ENCODE assay signal across 12 cellular contexts in genomic region chr3:72329354-72329753, GRCh38.
A peak's percentile ranks its signal among the peaks of the same experiment; 100 is the strongest.
DNase-seq lines count a peak whose midpoint lies in the region; TF ChIP-seq lines count a peak whose summit lies in the region.
"Had no signal": no experiment of that assay in that cellular context is flagged by ENCODE, and none has a peak within 500 bp of the region (broad histone marks: within the 10 kb centered on the region; RNA-seq: fewer than 3 reads in every experiment).

No MANE protein-coding gene starts in this region.

- H3K4me3 ChIP-seq in thyroid gland (replicated peaks in 1 of 3): no peak overlapping the region

- H3K27me3 Mint-ChIP-seq in HFFc6 (ENCODE audit: insufficient read depth): peaks cover 17% of the 10 kb centered on the region
- peaks cover 19% of the 10 kb centered on the region for H3K27me3 Mint-ChIP-seq in type B pancreatic cell

- no peaks in the 10 kb centered on the region for H3K36me3 ChIP-seq in thyroid gland

- H3K36me3 Mint-ChIP-seq in HFFc6 (ENCODE audit: low read depth) (no peaks in the 10 kb centered on the region), type B pancreatic cell (peaks cover 10% of the 10 kb centered on the region)
- H3K36me3 Mint-ChIP-seq: activated CD8-positive, alpha-beta memory T cell treated with anti-CD3 and anti-CD28 coated beads, Interleukin-2, amount 10 ng/mL, durations not matched to agents 7 days and 5 days had no signal

- WGBS in thyroid gland, 2 donors: 36 to 41% methylated on average over 9 to 10 of the region's 10 CpGs

- peaks cover 0 to 4% of the 10 kb centered on the region in 2 donors for H3K4me1 ChIP-seq in thyroid gland
- H3K4me1 ChIP-seq: parathyroid adenoma had no signal

- no peak for TF ChIP-seq CTCF in thyroid gland (IDR thresholded peaks at IDR 0.05)
- TF ChIP-seq CTCF in HFFc6 (IDR thresholded peaks at IDR 0.05): no peak
- TF ChIP-seq CTCF in type B pancreatic cell (conservative IDR thresholded peaks at IDR 0.05): no peak

- no peaks in the 10 kb centered on the region for H3K9me3 Mint-ChIP-seq in HFFc6
- H3K9me3 Mint-ChIP-seq in type B pancreatic cell: no peaks in the 10 kb centered on the region

- H3K9me3 ChIP-seq in thyroid gland: no peaks in the 10 kb centered on the region

- intact Hi-C loops in thyroid gland (cut with DNase I): no loop called here

- H3K4me3 Mint-ChIP-seq in HFFc6: no peak overlapping the region
- H3K4me3 Mint-ChIP-seq in type B pancreatic cell: no peak overlapping the region
- H3K4me3 Mint-ChIP-seq: activated CD8-positive, alpha-beta memory T cell treated with anti-CD3 and anti-CD28 coated beads, Interleukin-2, amount 10 ng/mL, durations not matched to agents 7 days and 5 days; T-helper 1 cell treated with Interleukin-12 subunit alpha and Interleukin-12 subunit beta and Interleukin-4 antibody, amounts not matched to agents 30 μg/mL and 1 μg/mL, for 36 hours had no signal

- no peak for TF ChIP-seq POLR2A in thyroid gland (IDR thresholded peaks at IDR 0.05)

- H3K27me3 ChIP-seq in thyroid gland: no peaks in the 10 kb centered on the region

- H3K27ac ChIP-seq in thyroid gland: no peak overlapping the region
- H3K27ac ChIP-seq: parathyroid adenoma had no signal

- H3K4me1 Mint-ChIP-seq in HFFc6 (ENCODE audit: low read depth): peaks cover 5% of the 10 kb centered on the region; the same call in 1 of the 2 replicates
- H3K4me1 Mint-ChIP-seq in type B pancreatic cell (ENCODE audit: unreplicated experiment): peaks cover 7% of the 10 kb centered on the region
- H3K4me1 Mint-ChIP-seq: activated CD8-positive, alpha-beta memory T cell treated with anti-CD3 and anti-CD28 coated beads, Interleukin-2, amount 10 ng/mL, durations not matched to agents 7 days and 5 days had no signal

- no peak overlapping the region for H3K27ac Mint-ChIP-seq in HFFc6
- H3K27ac Mint-ChIP-seq in type B pancreatic cell: no peak overlapping the region
- H3K27ac Mint-ChIP-seq: activated CD8-positive, alpha-beta memory T cell treated with anti-CD3 and anti-CD28 coated beads, Interleukin-2, amount 10 ng/mL, durations not matched to agents 7 days and 5 days; T-helper 1 cell treated with Interleukin-12 subunit alpha and Interleukin-12 subunit beta and Interleukin-4 antibody, amounts not matched to agents 30 μg/mL and 1 μg/mL, for 36 hours had no signal

- DNase-seq in NCI-H1417 (lab: John Stamatoyannopoulos, UW): peak; percentile 66 to 90 (median 73)
- no peak for DNase-seq in NCI-H1417 treated with DMSO at 0.1 percent for 48 hours (lab: John Stamatoyannopoulos, UW)
- peak in 55 of 58 donors; percentile 12 to 88 (median 64) for DNase-seq in anterior cingulate cortex (lab: John Stamatoyannopoulos, UW)
- DNase-seq in iPS-NIHi11 (ENCODE audit: low spot score): peak; percentile 53
- peak; percentile 14 to 23 for DNase-seq in thyroid gland
- DNase-seq in HFFc6: no peak
- DNase-seq in stimulated activated CD4-positive, alpha-beta T cell treated with anti-CD3 and anti-CD28 coated beads, Interleukin-12 subunit alpha, Interleukin-12 subunit beta, amount 100 ng/mL, for 4 hours: no peak
- DNase-seq in type B pancreatic cell (ENCODE audit: extremely low spot score, unreplicated experiment): no peak
- DNase-seq: activated CD8-positive, alpha-beta memory T cell treated with anti-CD3 and anti-CD28 coated beads, Interleukin-2, amount 10 ng/mL, durations not matched to agents 7 days and 5 days; KBM-7 had no signal

Comparison
In these comparisons a context has a peak if more than half of its experiments do, and no peak if none do; other contexts are left out.
1. DNase-seq: peak in NCI-H1417 (3 of 3), anterior cingulate cortex (55 of 58), iPS-NIHi11 (single experiment) and thyroid gland (2 of 2); none in NCI-H1417 treated with DMSO at 0.1 percent for 48 hours (single experiment), HFFc6 (single experiment), stimulated activated CD4-positive, alpha-beta T cell treated with anti-CD3 and anti-CD28 coated beads, Interleukin-12 subunit alpha, Interleukin-12 subunit beta, amount 100 ng/mL, for 4 hours (single experiment) and type B pancreatic cell (single experiment).